In genomic region chr9:131473891-131474290, GRCh38 we compare ENCODE assay signal across 33 cellular contexts. TPM values are rescaled to one million over a fixed set of nuclear protein-coding genes. Genes with fewer than 3 reads are reported as not detected.
DNase-seq lines count a peak whose midpoint lies in the region; ATAC-seq and TF ChIP-seq lines count a peak whose summit lies in the region.
"Had no signal": no experiment of that assay in that cellular context is flagged by ENCODE, and none has a peak within 500 bp of the region (broad histone marks: within the 10 kb centered on the region; RNA-seq: fewer than 3 reads in every experiment).

No MANE protein-coding gene starts in this region.

- H3K4me3 ChIP-seq in lower lobe of right lung = no peak overlapping the region
- H3K4me3 ChIP-seq: esophagus muscularis mucosa, lung, pancreas, SK-N-MC, smooth muscle cell, testis had no signal

- peaks cover 34% of the 10 kb centered on the region for H3K36me3 Mint-ChIP-seq in activated naive CD8-positive, alpha-beta T cell treated with anti-CD3 and anti-CD28 coated beads, Interleukin-2, amount 10 ng/mL, durations not matched to agents 7 days and 5 days
- peaks cover 43% of the 10 kb centered on the region for H3K36me3 Mint-ChIP-seq in activated naive CD8-positive, alpha-beta T cell treated with anti-CD3 and anti-CD28 coated beads for 36 hours
- H3K36me3 Mint-ChIP-seq in WTC11 = peaks cover 82% of the 10 kb centered on the region
- peaks cover 81% of the 10 kb centered on the region for H3K36me3 Mint-ChIP-seq in stimulated activated memory B cell treated with anti-CD40 and anti-IgM and Interleukin-4, amounts not matched to agents 10 μg/mL and 1 μg/mL and 100 μg/mL, for 72 hours

- H3K4me1 Mint-ChIP-seq in activated naive CD8-positive, alpha-beta T cell treated with anti-CD3 and anti-CD28 coated beads, Interleukin-2, amount 10 ng/mL, durations not matched to agents 7 days and 5 days = peaks cover 5% of the 10 kb centered on the region
- H3K4me1 Mint-ChIP-seq in activated naive CD8-positive, alpha-beta T cell treated with anti-CD3 and anti-CD28 coated beads for 36 hours = peaks cover 2% of the 10 kb centered on the region
- no peaks in the 10 kb centered on the region for H3K4me1 Mint-ChIP-seq in WTC11
- peaks cover 6% of the 10 kb centered on the region for H3K4me1 Mint-ChIP-seq in stimulated activated memory B cell treated with anti-CD40 and anti-IgM and Interleukin-4, amounts not matched to agents 10 μg/mL and 1 μg/mL and 100 μg/mL, for 72 hours
- H3K4me1 Mint-ChIP-seq: activated CD8-positive, alpha-beta memory T cell treated with anti-CD3 and anti-CD28 coated beads, Interleukin-2, amount 10 ng/mL, durations not matched to agents 7 days and 5 days; activated naive CD8-positive, alpha-beta T cell treated with anti-CD3 and anti-CD28 coated beads, Interleukin-2, amount 50 U/mL, for 24 hours had no signal

- H3K27ac Mint-ChIP-seq in activated naive CD8-positive, alpha-beta T cell treated with anti-CD3 and anti-CD28 coated beads, Interleukin-2, amount 10 ng/mL, durations not matched to agents 7 days and 5 days = no peak overlapping the region
- H3K27ac Mint-ChIP-seq in activated naive CD8-positive, alpha-beta T cell treated with anti-CD3 and anti-CD28 coated beads for 36 hours = no peak overlapping the region
- 0 out of 2 replicates have a peak overlapping the region, but pooled peaks have one; percentile 33 for H3K27ac Mint-ChIP-seq in WTC11
- peak overlapping the region; percentile 32 for H3K27ac Mint-ChIP-seq in stimulated activated memory B cell treated with anti-CD40 and anti-IgM and Interleukin-4, amounts not matched to agents 10 μg/mL and 1 μg/mL and 100 μg/mL, for 72 hours
- H3K27ac Mint-ChIP-seq: activated CD8-positive, alpha-beta memory T cell treated with anti-CD3 and anti-CD28 coated beads, Interleukin-2, amount 10 ng/mL, durations not matched to agents 7 days and 5 days; activated naive CD8-positive, alpha-beta T cell treated with anti-CD3 and anti-CD28 coated beads, Interleukin-2, amount 50 U/mL, for 24 hours; activated T-helper 1 cell treated with anti-CD3 and anti-CD28 coated beads, Interleukin-12 subunit alpha, Interleukin-12 subunit beta, Interleukin-2, Interleukin-4 antibody, amounts not matched to agents 30 ng/mL and 10 ng/mL and 1 ng/mL, durations not matched to agents 14 hours and 24 hours and 36 hours; stimulated activated naive CD8-positive, alpha-beta T cell treated with anti-CD3 and anti-CD28 coated beads, Interleukin-15, Interleukin-2, amounts not matched to agents 100 ng/mL and 50 ng/mL, for 24 hours had no signal

- no peaks in the 10 kb centered on the region for H3K9me3 Mint-ChIP-seq in activated naive CD8-positive, alpha-beta T cell treated with anti-CD3 and anti-CD28 coated beads, Interleukin-2, amount 10 ng/mL, durations not matched to agents 7 days and 5 days
- no peaks in the 10 kb centered on the region for H3K9me3 Mint-ChIP-seq in activated naive CD8-positive, alpha-beta T cell treated with anti-CD3 and anti-CD28 coated beads for 36 hours
- no peaks in the 10 kb centered on the region for H3K9me3 Mint-ChIP-seq in WTC11
- H3K9me3 Mint-ChIP-seq in stimulated activated memory B cell treated with anti-CD40 and anti-IgM and Interleukin-4, amounts not matched to agents 10 μg/mL and 1 μg/mL and 100 μg/mL, for 72 hours = no peaks in the 10 kb centered on the region
- H3K9me3 Mint-ChIP-seq: activated naive CD8-positive, alpha-beta T cell treated with anti-CD3 and anti-CD28 coated beads, Interleukin-2, amount 50 U/mL, for 24 hours; activated T-helper 1 cell treated with anti-CD3 and anti-CD28 coated beads, Interleukin-12 subunit alpha, Interleukin-12 subunit beta, Interleukin-2, Interleukin-4 antibody, amounts not matched to agents 30 ng/mL and 10 ng/mL and 1 ng/mL, durations not matched to agents 14 hours and 24 hours and 36 hours; CD8-positive, alpha-beta memory T cell; stimulated activated naive CD8-positive, alpha-beta T cell treated with anti-CD3 and anti-CD28 coated beads, Interleukin-15, Interleukin-2, amounts not matched to agents 100 ng/mL and 50 ng/mL, for 24 hours had no signal

- no peaks in the 10 kb centered on the region for H3K4me1 ChIP-seq in lower lobe of right lung
- H3K4me1 ChIP-seq: BE2C, pancreas, testis had no signal

- H3K27me3 Mint-ChIP-seq in activated naive CD8-positive, alpha-beta T cell treated with anti-CD3 and anti-CD28 coated beads, Interleukin-2, amount 10 ng/mL, durations not matched to agents 7 days and 5 days = no peaks in the 10 kb centered on the region
- H3K27me3 Mint-ChIP-seq in activated naive CD8-positive, alpha-beta T cell treated with anti-CD3 and anti-CD28 coated beads for 36 hours = no peaks in the 10 kb centered on the region
- no peaks in the 10 kb centered on the region; the same call in 1 of the 2 replicates for H3K27me3 Mint-ChIP-seq in WTC11 (ENCODE audit: low read depth)
- no peaks in the 10 kb centered on the region for H3K27me3 Mint-ChIP-seq in stimulated activated memory B cell treated with anti-CD40 and anti-IgM and Interleukin-4, amounts not matched to agents 10 μg/mL and 1 μg/mL and 100 μg/mL, for 72 hours
- H3K27me3 Mint-ChIP-seq: activated CD8-positive, alpha-beta memory T cell treated with anti-CD3 and anti-CD28 coated beads, Interleukin-2, amount 10 ng/mL, durations not matched to agents 7 days and 5 days; activated naive CD8-positive, alpha-beta T cell treated with anti-CD3 and anti-CD28 coated beads, Interleukin-2, amount 50 U/mL, for 24 hours; stimulated activated naive CD8-positive, alpha-beta T cell treated with anti-CD3 and anti-CD28 coated beads, Interleukin-15, Interleukin-2, amounts not matched to agents 100 ng/mL and 50 ng/mL, for 24 hours had no signal

- no peaks in the 10 kb centered on the region for H3K27me3 ChIP-seq in lower lobe of right lung (ENCODE audit: low read depth)
- H3K27me3 ChIP-seq: BE2C, esophagus muscularis mucosa, pancreas, testis had no signal

- no peak for ATAC-seq in activated naive CD8-positive, alpha-beta T cell treated with anti-CD3 and anti-CD28 coated beads, Interleukin-2, amount 10 ng/mL, durations not matched to agents 7 days and 5 days (ENCODE audit: low read depth)
- no peak for ATAC-seq in WTC11
- no peak for ATAC-seq in lower lobe of right lung
- ATAC-seq in stimulated activated memory B cell treated with anti-CD40 and anti-IgM and Interleukin-4, amounts not matched to agents 10 μg/mL and 1 μg/mL and 100 μg/mL, for 72 hours = no peak
- ATAC-seq in GM19397 (IDR thresholded peaks at IDR 0.05; ENCODE audit: unreplicated experiment) = no peak
- ATAC-seq: activated CD8-positive, alpha-beta memory T cell treated with anti-CD3 and anti-CD28 coated beads, Interleukin-2, amount 10 ng/mL, durations not matched to agents 7 days and 5 days; activated naive CD8-positive, alpha-beta T cell treated with anti-CD3 and anti-CD28 coated beads, Interleukin-2, amount 50 U/mL, for 24 hours; pancreas had no signal

- peaks cover 100% of the 10 kb centered on the region for H3K36me3 ChIP-seq in lower lobe of right lung

- no peaks in the 10 kb centered on the region for H3K9me3 ChIP-seq in lower lobe of right lung
- H3K9me3 ChIP-seq: BE2C, esophagus muscularis mucosa, pancreas, testis had no signal

- POLR2A ChIA-PET in activated naive CD8-positive, alpha-beta T cell treated with anti-CD3 and anti-CD28 coated beads, Interleukin-2, amount 10 ng/mL, durations not matched to agents 7 days and 5 days (lab: Charles Lee) = interaction anchor here (0.6 to 1.9 kb wide), 2 partner anchors 39 to 101 kb away, joined by 4 to 7 read pairs; no protein-coding TSS in a partner anchor
- POLR2A ChIA-PET in WTC11 (lab: Charles Lee) = no interaction called here

- DNase-seq in activated naive CD8-positive, alpha-beta T cell treated with anti-CD3 and anti-CD28 coated beads, Interleukin-2, amount 10 ng/mL, durations not matched to agents 7 days and 5 days = peak; percentile 16
- no peak for DNase-seq in activated naive CD8-positive, alpha-beta T cell treated with anti-CD3 and anti-CD28 coated beads for 36 hours
- DNase-seq in WTC11 (ENCODE audit: low spot score) = no peak
- peak; percentile 30 for DNase-seq in lower lobe of right lung
- DNase-seq in Kasumi-1 (lab: John Stamatoyannopoulos, UW) = no peak
- DNase-seq: activated CD4-positive, alpha-beta T cell treated with anti-CD3 and anti-CD28 coated beads, Interleukin-2, amount 50 U/mL, for 4 hours; activated CD4-positive, CD25-positive, alpha-beta regulatory T cell; activated CD8-positive, alpha-beta memory T cell treated with anti-CD3 and anti-CD28 coated beads, Interleukin-2, amount 10 ng/mL, durations not matched to agents 7 days and 5 days; activated naive CD8-positive, alpha-beta T cell treated with anti-CD3 and anti-CD28 coated beads, Interleukin-2, amount 50 U/mL, for 24 hours; BE2C; CD8-positive, alpha-beta memory T cell; central memory CD4-positive, alpha-beta T cell; dermis blood vessel endothelial cell; DMS 273 treated with DMSO at 0.1 percent for 48 hours; foreskin fibroblast; HCEC 1CT; Karpas-422; NCI-H1417; NCI-H2029; NCI-H526; NK-92 treated with Interleukin-12 subunit alpha and Interleukin-12 subunit beta, amount 100 ng/mL, for 24 hours; stimulated activated CD4-positive, alpha-beta T cell treated with anti-CD3 and anti-CD28 coated beads, Interleukin-1b, Interleukin-23, amount 100 ng/mL, for 48 hours; T-helper 1 cell; testis had no signal

- intact Hi-C loops in lower lobe of right lung (cut with DNase I) = no loop called here

- CTCF ChIA-PET in WTC11 (lab: Charles Lee) = interaction anchor here (1.2 kb wide), 1 partner anchor 107 kb away, joined by 3 read pairs; no protein-coding TSS in a partner anchor

- no peak overlapping the region for H3K27ac ChIP-seq in lower lobe of right lung
- H3K27ac ChIP-seq: esophagus muscularis mucosa, pancreas, SK-N-MC, testis had no signal

- no peak for TF ChIP-seq CTCF in WTC11 (IDR thresholded peaks at IDR 0.05)
- TF ChIP-seq CTCF in lower lobe of right lung (IDR thresholded peaks at IDR 0.05) = no peak

- H3K4me3 Mint-ChIP-seq in activated naive CD8-positive, alpha-beta T cell treated with anti-CD3 and anti-CD28 coated beads, Interleukin-2, amount 10 ng/mL, durations not matched to agents 7 days and 5 days = no peak overlapping the region
- H3K4me3 Mint-ChIP-seq in activated naive CD8-positive, alpha-beta T cell treated with anti-CD3 and anti-CD28 coated beads for 36 hours = no peak overlapping the region
- no peak overlapping the region for H3K4me3 Mint-ChIP-seq in WTC11
- no peak overlapping the region for H3K4me3 Mint-ChIP-seq in stimulated activated memory B cell treated with anti-CD40 and anti-IgM and Interleukin-4, amounts not matched to agents 10 μg/mL and 1 μg/mL and 100 μg/mL, for 72 hours
- H3K4me3 Mint-ChIP-seq: activated CD8-positive, alpha-beta memory T cell treated with anti-CD3 and anti-CD28 coated beads, Interleukin-2, amount 10 ng/mL, durations not matched to agents 7 days and 5 days; activated naive CD8-positive, alpha-beta T cell treated with anti-CD3 and anti-CD28 coated beads, Interleukin-2, amount 50 U/mL, for 24 hours; activated T-helper 1 cell treated with anti-CD3 and anti-CD28 coated beads, Interleukin-12 subunit alpha, Interleukin-12 subunit beta, Interleukin-2, Interleukin-4 antibody, amounts not matched to agents 30 ng/mL and 10 ng/mL and 1 ng/mL, durations not matched to agents 14 hours and 24 hours and 36 hours; CD8-positive, alpha-beta memory T cell; stimulated activated naive CD8-positive, alpha-beta T cell treated with anti-CD3 and anti-CD28 coated beads, Interleukin-15, Interleukin-2, amounts not matched to agents 100 ng/mL and 50 ng/mL, for 24 hours had no signal

RNA-seq across cellular contexts. Expression of gene POMT1, which starts 28.8 kb away (rescaled TPM):
- total RNA-seq in activated naive CD8-positive, alpha-beta T cell treated with anti-CD3 and anti-CD28 coated beads, Interleukin-2, amount 10 ng/mL, durations not matched to agents 7 days and 5 days = 10 to 100 TPM; 44.0 to 51.4 TPM
- 10 to 100 TPM; 19.4 to 21.5 TPM for total RNA-seq in activated naive CD8-positive, alpha-beta T cell treated with anti-CD3 and anti-CD28 coated beads for 36 hours
- total RNA-seq in WTC11 (2021) = 35.2 to 36.4 TPM (median 36.2 TPM) in 3 replicates
- 25.9 TPM for total RNA-seq in lower lobe of right lung

RNA-seq across cellular contexts. Expression of gene UCK1, which starts 57.2 kb away (rescaled TPM):
- 10 to 100 TPM; 30.6 to 38.8 TPM for total RNA-seq in activated naive CD8-positive, alpha-beta T cell treated with anti-CD3 and anti-CD28 coated beads, Interleukin-2, amount 10 ng/mL, durations not matched to agents 7 days and 5 days
- total RNA-seq in activated naive CD8-positive, alpha-beta T cell treated with anti-CD3 and anti-CD28 coated beads for 36 hours = 10 to 100 TPM; 22.1 to 23.0 TPM
- total RNA-seq in WTC11 (2021) (28.0 to 30.6 TPM (median 29.6 TPM) in 3 replicates), lower lobe of right lung (25.9 TPM)

Comparison
In these comparisons a context has a peak if more than half of its experiments do, and no peak if none do; other contexts are left out.
1. DNase-seq: peak in activated naive CD8-positive, alpha-beta T cell treated with anti-CD3 and anti-CD28 coated beads, Interleukin-2, amount 10 ng/mL, durations not matched to agents 7 days and 5 days (single experiment) and lower lobe of right lung (single experiment); none in activated naive CD8-positive, alpha-beta T cell treated with anti-CD3 and anti-CD28 coated beads for 36 hours (single experiment), WTC11 (single experiment) and Kasumi-1 (0 of 2).
2. H3K27ac Mint-ChIP-seq: peak in WTC11 (single experiment) and stimulated activated memory B cell treated with anti-CD40 and anti-IgM and Interleukin-4, amounts not matched to agents 10 μg/mL and 1 μg/mL and 100 μg/mL, for 72 hours (single experiment); none in activated naive CD8-positive, alpha-beta T cell treated with anti-CD3 and anti-CD28 coated beads, Interleukin-2, amount 10 ng/mL, durations not matched to agents 7 days and 5 days (single experiment) and activated naive CD8-positive, alpha-beta T cell treated with anti-CD3 and anti-CD28 coated beads for 36 hours (single experiment).